In genomic region chr11:65928667-65929066, GRCh38 we compare ENCODE assay signal across 12 cellular contexts. TPM values are rescaled to one million over a fixed set of nuclear protein-coding genes. Genes with fewer than 3 reads are reported as not detected.
DNase-seq lines count a peak whose midpoint lies in the region; ATAC-seq, FAIRE-seq and TF ChIP-seq lines count a peak whose summit lies in the region.
"Had no signal": no experiment of that assay in that cellular context is flagged by ENCODE, and none has a peak within 500 bp of the region (broad histone marks: within the 10 kb centered on the region; RNA-seq: fewer than 3 reads in every experiment).

No MANE protein-coding gene starts in this region.

- H3K79me2 ChIP-seq in OCI-LY3 (ENCODE audit: low read length) = no peaks in the 10 kb centered on the region
- no peaks in the 10 kb centered on the region for H3K79me2 ChIP-seq in GM12878 (ENCODE audit: control insufficient read depth, insufficient read depth, low read length)

- TF ChIP-seq CTCF in OCI-LY3 (IDR thresholded peaks at IDR 0.05; ENCODE audit: low read depth, low read length) = no peak
- no peak for TF ChIP-seq CTCF in GM12878 (IDR thresholded peaks at IDR 0.05 in 2 of 3, conservative IDR thresholded peaks at IDR 0.05 in 1 of 3; ENCODE audit: control insufficient read depth in 2 of 3, extremely low read depth in 1 of 3, insufficient read depth in 1 of 3, low read depth in 3 of 3, low read length in 3 of 3)
- TF ChIP-seq CTCF in esophagus squamous epithelium (IDR thresholded peaks at IDR 0.05) = no peak

- no peak for TF ChIP-seq RAD21 in GM12878 (IDR thresholded peaks at IDR 0.05; ENCODE audit: insufficient read depth, low read depth, low read length)

- CTCF ChIA-PET in activated naive CD4-positive, alpha-beta T cell treated with anti-CD3 and anti-CD28 coated beads for 36 hours (lab: Charles Lee) = interaction anchor here (0.8 to 1.2 kb wide), 3 partner anchors 9 to 44 kb away, joined by 3 to 6 read pairs (median 3); no protein-coding TSS in a partner anchor
- CTCF ChIA-PET in GM12878 (lab: Yijun Ruan, JAX) = interaction anchor here (1.0 to 2.0 kb wide), 4 partner anchors 35 to 58 kb away, joined by 4 to 7 read pairs (median 6); partner anchors contain the start of gene CCDC85B

- DNase-seq in activated naive CD4-positive, alpha-beta T cell treated with anti-CD3 and anti-CD28 coated beads for 36 hours = peak; percentile 36
- DNase-seq in activated naive CD4-positive, alpha-beta T cell treated with Interleukin-2 at 50 U/mL for 16 hours = no peak
- DNase-seq in GM12878 (ENCODE audit: low read depth, low spot score) (no peak), esophagus squamous epithelium (lab: John Stamatoyannopoulos, UW) (no peak), cerebellar cortex (ENCODE audit: low spot score) (no peak)
- DNase-seq in stimulated activated effector memory CD8-positive, alpha-beta T cell treated with anti-CD3 and anti-CD28 coated beads, Interleukin-12 subunit alpha, Interleukin-12 subunit beta, amount 100 ng/mL, for 72 hours (ENCODE audit: low spot score in 2 of 2) = no peak
- DNase-seq: foreskin melanocyte had no signal

- no peak for TF ChIP-seq POLR2A in GM12878 (IDR thresholded peaks at IDR 0.05; ENCODE audit: low read depth, low read length)
- no peak for TF ChIP-seq POLR2A in esophagus squamous epithelium (IDR thresholded peaks at IDR 0.05)

- H3K36me3 ChIP-seq in OCI-LY3 (replicated peaks; ENCODE audit: low read depth, low read length) = no peaks in the 10 kb centered on the region
- no peaks in the 10 kb centered on the region for H3K36me3 ChIP-seq in GM12878 (ENCODE audit: control insufficient read depth in 2 of 2, insufficient read depth in 2 of 2, low read length in 1 of 2)
- peaks cover 0 to 13% (median 0%) of the 10 kb centered on the region in 3 donors for H3K36me3 ChIP-seq in esophagus squamous epithelium

- no peaks in the 10 kb centered on the region for H3K9me3 Mint-ChIP-seq in activated naive CD4-positive, alpha-beta T cell treated with anti-CD3 and anti-CD28 coated beads for 36 hours
- H3K9me3 Mint-ChIP-seq in stimulated activated effector memory CD8-positive, alpha-beta T cell treated with anti-CD3 and anti-CD28 coated beads, Interleukin-12 subunit alpha, Interleukin-12 subunit beta, amount 100 ng/mL, for 72 hours = no peaks in the 10 kb centered on the region

- TSS peak; percentile 68 for BruUV-seq in GM12878 (replicated peaks; lab: Mats Ljungman, UMichigan)

- peak overlapping the region; percentile 68 for H3K4me3 Mint-ChIP-seq in activated naive CD4-positive, alpha-beta T cell treated with anti-CD3 and anti-CD28 coated beads for 36 hours
- peak overlapping the region; percentile 73 for H3K4me3 Mint-ChIP-seq in stimulated activated effector memory CD8-positive, alpha-beta T cell treated with anti-CD3 and anti-CD28 coated beads, Interleukin-12 subunit alpha, Interleukin-12 subunit beta, amount 100 ng/mL, for 72 hours

- H3K27ac ChIP-seq in OCI-LY3 (ENCODE audit: low read length) (peak overlapping the region; percentile 73), GM12878 (ENCODE audit: control insufficient read depth, insufficient read depth) (peak overlapping the region; percentile 99), esophagus squamous epithelium (no peak overlapping the region)

- H3K36me3 Mint-ChIP-seq in activated naive CD4-positive, alpha-beta T cell treated with anti-CD3 and anti-CD28 coated beads for 36 hours (ENCODE audit: low read depth) = no peaks in the 10 kb centered on the region
- peaks cover 24% of the 10 kb centered on the region for H3K36me3 Mint-ChIP-seq in stimulated activated effector memory CD8-positive, alpha-beta T cell treated with anti-CD3 and anti-CD28 coated beads, Interleukin-12 subunit alpha, Interleukin-12 subunit beta, amount 100 ng/mL, for 72 hours

- no peaks in the 10 kb centered on the region for H3K27me3 Mint-ChIP-seq in activated naive CD4-positive, alpha-beta T cell treated with anti-CD3 and anti-CD28 coated beads for 36 hours (ENCODE audit: low read depth)

- H3K27me3 ChIP-seq in OCI-LY3 (ENCODE audit: low read depth, low read length) (no peaks in the 10 kb centered on the region), GM12878 (replicated peaks in 1 of 2; ENCODE audit: control insufficient read depth in 2 of 2, insufficient read depth in 2 of 2, low read length in 1 of 2) (no peaks in the 10 kb centered on the region), esophagus squamous epithelium (peaks cover 0 to 11% (median 0%) of the 10 kb centered on the region in 4 donors)

- peak overlapping the region; percentile 97 for H3K27ac Mint-ChIP-seq in activated naive CD4-positive, alpha-beta T cell treated with anti-CD3 and anti-CD28 coated beads for 36 hours
- H3K27ac Mint-ChIP-seq in stimulated activated effector memory CD8-positive, alpha-beta T cell treated with anti-CD3 and anti-CD28 coated beads, Interleukin-12 subunit alpha, Interleukin-12 subunit beta, amount 100 ng/mL, for 72 hours = peak overlapping the region; percentile 89

- in situ Hi-C loops in GM12878 (cut with MboI) = no loop called here

- H4K20me1 ChIP-seq in OCI-LY3 (ENCODE audit: insufficient read depth, low read length) (no peaks in the 10 kb centered on the region), GM12878 (ENCODE audit: control insufficient read depth, insufficient read depth) (no peaks in the 10 kb centered on the region)

- H3K9ac ChIP-seq in OCI-LY3 (ENCODE audit: low read length) (peak overlapping the region; percentile 68; the same call in 1 of the 2 replicates), GM12878 (ENCODE audit: control insufficient read depth, insufficient read depth, low read length) (peak overlapping the region; percentile 83)

- intact Hi-C loops in activated naive CD4-positive, alpha-beta T cell treated with anti-CD3 and anti-CD28 coated beads for 36 hours (cut with micrococcal nuclease) = loop anchor here (1.0 kb wide), 3 partner anchors 28 to 38 kb away; partner anchors contain the start of genes CCDC85B and SART1
- intact Hi-C loops in GM12878 (cut with micrococcal nuclease; ENCODE audit: unreplicated experiment) (loop anchor here (5.0 kb wide), 1 partner anchor 36 kb away; the partner anchor contains the start of gene CCDC85B), esophagus squamous epithelium (cut with DNase I) (no loop called here)

- peaks cover 28% of the 10 kb centered on the region for H3K4me1 Mint-ChIP-seq in activated naive CD4-positive, alpha-beta T cell treated with anti-CD3 and anti-CD28 coated beads for 36 hours (ENCODE audit: low read depth)
- peaks cover 39% of the 10 kb centered on the region for H3K4me1 Mint-ChIP-seq in stimulated activated effector memory CD8-positive, alpha-beta T cell treated with anti-CD3 and anti-CD28 coated beads, Interleukin-12 subunit alpha, Interleukin-12 subunit beta, amount 100 ng/mL, for 72 hours

- 44% methylated on average over 6 of the region's 6 CpGs for whole genome bisulfite sequencing in GM12878 (ENCODE audit: insufficient coverage, insufficient replicate concordance, low lambda C conversion rate, missing lambda C conversion rate)
- WGBS in esophagus squamous epithelium, 2 donors = 54 to 62% methylated on average over 6 of the region's 6 CpGs

- SMC1A ChIA-PET in GM12878 (lab: Charles Lee; ENCODE audit: uncharacterized antibody, unreplicated experiment) = interaction anchor here (0.7 to 2.3 kb wide), 4 partner anchors 14 to 39 kb away, joined by 3 to 19 read pairs (median 6); partner anchors contain the start of gene CCDC85B

- no peak overlapping the region for H2AFZ ChIP-seq in OCI-LY3 (ENCODE audit: low read depth, low read length)
- peak overlapping the region; percentile 6 for H2AFZ ChIP-seq in GM12878 (ENCODE audit: control insufficient read depth, low read depth, low read length)

- peak overlapping the region; percentile 71 for H3K4me3 ChIP-seq in OCI-LY3 (ENCODE audit: low read length)
- peak overlapping the region; percentile 65; the same call in 1 of the 2 replicates for H3K4me3 ChIP-seq in GM12878
- no peak overlapping the region for H3K4me3 ChIP-seq in esophagus squamous epithelium

- H3K4me1 ChIP-seq in OCI-LY3 (ENCODE audit: low read length) (peaks cover 32% of the 10 kb centered on the region), GM12878 (ENCODE audit: control insufficient read depth, insufficient read depth, low read length) (peaks cover 20% of the 10 kb centered on the region), esophagus squamous epithelium (no peaks in the 10 kb centered on the region)

- peak; percentile 38 for FAIRE-seq in GM12878 (lab: Jason Lieb, UNC)
- FAIRE-seq: astrocyte had no signal

- H3K9me3 ChIP-seq in OCI-LY3 (ENCODE audit: insufficient read depth, low read length) (no peaks in the 10 kb centered on the region), GM12878 (replicated peaks; ENCODE audit: control insufficient read depth, insufficient read depth, low read length) (no peaks in the 10 kb centered on the region), esophagus squamous epithelium (no peaks in the 10 kb centered on the region)

- H3K4me2 ChIP-seq in OCI-LY3 (ENCODE audit: low read length) = peak overlapping the region; percentile 84
- peak overlapping the region; percentile 92 for H3K4me2 ChIP-seq in GM12878 (ENCODE audit: control insufficient read depth, insufficient read depth)

- ATAC-seq in GM12878 (peak; percentile 36), GM18517 (IDR thresholded peaks at IDR 0.05; ENCODE audit: unreplicated experiment) (no peak)
- ATAC-seq in stimulated activated effector memory CD8-positive, alpha-beta T cell treated with anti-CD3 and anti-CD28 coated beads, Interleukin-12 subunit alpha, Interleukin-12 subunit beta, amount 100 ng/mL, for 72 hours = no peak

- RAD21 ChIA-PET in GM12878 (lab: Charles Lee; ENCODE audit: unreplicated experiment) = interaction anchor here (0.5 to 1.6 kb wide), 7 partner anchors 27 to 207 kb away, joined by 3 to 9 read pairs (median 3); partner anchors contain the start of genes BANF1, CCDC85B and EIF1AD

- POLR2A ChIA-PET in GM12878 (lab: Charles Lee) = interaction anchor here (1.0 to 3.1 kb wide), 10 partner anchors 8 to 41 kb away, joined by 3 to 29 read pairs (median 5); partner anchors contain the start of genes CCDC85B and FOSL1

- no peak for TF ChIP-seq EP300 in GM12878 (IDR thresholded peaks at IDR 0.05; ENCODE audit: borderline replicate concordance in 1 of 2, control insufficient read depth in 1 of 2, low read depth in 2 of 2, low read length in 2 of 2)

RNA-seq across cellular contexts. Expression of gene DRAP1, which starts 9.4 kb away (rescaled TPM):
- 100 to 1,000 TPM; 117 to 134 TPM for total RNA-seq in activated naive CD4-positive, alpha-beta T cell treated with anti-CD3 and anti-CD28 coated beads for 36 hours
- total RNA-seq in GM12878 (2013; cell fraction: nucleolus; rRNA removed) = 9.5 and 14.0 TPM in 2 replicates
- total RNA-seq in GM12878 (2014; rRNA removed) (110 and 126 TPM in 2 replicates), GM12878 (2014; rRNA removed; fragmentation: Illumina TruSeq; extraction: Trizol) (116 and 118 TPM in 2 replicates), GM12878 (2021) (122 and 124 TPM in 2 replicates), esophagus squamous epithelium (100 to 1,000 TPM in 1 of 4 donors, 10 to 100 TPM in 3; 69.6 to 138 (median 76.8) TPM)
- polyA plus RNA-seq in GM12878 (2011; ENCODE audit: low read depth) = 47.0 TPM
- polyA plus RNA-seq in GM12878 (2011; rRNA removed) (64.9 and 74.2 TPM in 2 replicates), GM12878 (2014; fragmentation: Illumina TruSeq; extraction: Trizol) (18.2 and 98.6 TPM in 2 replicates), GM12878 (2014; fragmentation: Nextera tagmentation; extraction: Ambion mirVana) (10 to 100 TPM in 1 of 2 experiments, 1 to 10 TPM in 1; 9.4 to 35.8 TPM), GM12878 (2014; rRNA removed) (154 and 162 TPM in 2 replicates), GM12878 (2016; fragmentation: Nextera tagmentation; extraction: Ambion mirVana) (100 to 1,000 TPM; 162 to 163 TPM)
- polyA plus RNA-seq in GM12878 (2011; cell fraction: cytosol; rRNA removed) = 72.8 and 109 TPM in 2 replicates
- polyA plus RNA-seq in GM12878 (2011; cell fraction: nucleus; rRNA removed) = 72.3 and 85.4 TPM in 2 replicates
- polyA plus RNA-seq in GM12878 (2012) = 96.6 and 132 TPM in 2 replicates
- 7.9 and 18.1 TPM in 2 replicates for polyA minus RNA-seq in GM12878 (2011; rRNA and poly(A)+ RNA removed)
- 18.2 and 19.9 TPM in 2 replicates for polyA minus RNA-seq in GM12878 (2011; cell fraction: cytosol; rRNA and poly(A)+ RNA removed)
- polyA minus RNA-seq in GM12878 (2011; cell fraction: nucleus; rRNA and poly(A)+ RNA removed) = 6.8 and 9.0 TPM in 2 replicates

RNA-seq across cellular contexts. Expression of gene C11orf68, which starts 9.8 kb away (rescaled TPM):
- 10 to 100 TPM; 20.0 to 21.9 TPM for total RNA-seq in activated naive CD4-positive, alpha-beta T cell treated with anti-CD3 and anti-CD28 coated beads for 36 hours
- 13.7 and 16.7 TPM in 2 replicates for total RNA-seq in GM12878 (2013; cell fraction: nucleolus; rRNA removed)
- total RNA-seq in GM12878 (2014; rRNA removed) (7.3 and 7.8 TPM in 2 replicates), GM12878 (2014; rRNA removed; fragmentation: Illumina TruSeq; extraction: Trizol) (8.6 and 8.8 TPM in 2 replicates), GM12878 (2021) (25.4 and 27.7 TPM in 2 replicates), esophagus squamous epithelium (10 to 100 TPM in 2 of 4 donors, 1 to 10 TPM in 2; 5.8 to 15.6 (median 10.6) TPM)
- polyA plus RNA-seq in GM12878 (2011; ENCODE audit: low read depth) = 8.6 TPM
- polyA plus RNA-seq in GM12878 (2011; rRNA removed) (7.1 and 17.2 TPM in 2 replicates), GM12878 (2014; fragmentation: Illumina TruSeq; extraction: Trizol) (10.9 and 17.2 TPM in 2 replicates), GM12878 (2014; fragmentation: Nextera tagmentation; extraction: Ambion mirVana) (1 to 10 TPM; 3.0 to 7.0 TPM), GM12878 (2014; rRNA removed) (24.1 and 24.5 TPM in 2 replicates), GM12878 (2016; fragmentation: Nextera tagmentation; extraction: Ambion mirVana) (10 to 100 TPM; 16.2 to 24.4 TPM)
- 39.2 and 40.1 TPM in 2 replicates for polyA plus RNA-seq in GM12878 (2011; cell fraction: cytosol; rRNA removed)
- polyA plus RNA-seq in GM12878 (2011; cell fraction: nucleus; rRNA removed) = 37.0 and 43.2 TPM in 2 replicates
- polyA plus RNA-seq in GM12878 (2012) = 24.7 and 28.5 TPM in 2 replicates
- polyA minus RNA-seq in GM12878 (2011; rRNA and poly(A)+ RNA removed) = 12.4 and 29.6 TPM in 2 replicates
- 15.5 and 16.8 TPM in 2 replicates for polyA minus RNA-seq in GM12878 (2011; cell fraction: cytosol; rRNA and poly(A)+ RNA removed)
- polyA minus RNA-seq in GM12878 (2011; cell fraction: nucleus; rRNA and poly(A)+ RNA removed) = 18.4 and 24.0 TPM in 2 replicates

RNA-seq across cellular contexts. Expression of gene TSGA10IP, which starts 16.6 kb away (rescaled TPM):
- total RNA-seq in activated naive CD4-positive, alpha-beta T cell treated with anti-CD3 and anti-CD28 coated beads for 36 hours = not detected
- total RNA-seq in GM12878 (2013; cell fraction: nucleolus; rRNA removed) = not detected in 2 replicates
- total RNA-seq in GM12878 (2014; rRNA removed) (not detected in 2 replicates), GM12878 (2014; rRNA removed; fragmentation: Illumina TruSeq; extraction: Trizol) (not detected in 2 replicates), GM12878 (2021) (not detected in 2 replicates), esophagus squamous epithelium (not detected)
- polyA plus RNA-seq in GM12878 (2011; ENCODE audit: low read depth) = not detected
- polyA plus RNA-seq in GM12878 (2011; rRNA removed) (not detected in 2 replicates), GM12878 (2014; fragmentation: Illumina TruSeq; extraction: Trizol) (not detected in 2 replicates), GM12878 (2014; fragmentation: Nextera tagmentation; extraction: Ambion mirVana) (not detected), GM12878 (2014; rRNA removed) (not detected in 2 replicates), GM12878 (2016; fragmentation: Nextera tagmentation; extraction: Ambion mirVana) (not detected)
- polyA plus RNA-seq in GM12878 (2011; cell fraction: cytosol; rRNA removed) = not detected in 2 replicates
- not detected in 2 replicates for polyA plus RNA-seq in GM12878 (2011; cell fraction: nucleus; rRNA removed)
- polyA plus RNA-seq in GM12878 (2012) = not detected in 2 replicates
- not detected in 2 replicates for polyA minus RNA-seq in GM12878 (2011; rRNA and poly(A)+ RNA removed)
- polyA minus RNA-seq in GM12878 (2011; cell fraction: cytosol; rRNA and poly(A)+ RNA removed) = not detected in 2 replicates
- polyA minus RNA-seq in GM12878 (2011; cell fraction: nucleus; rRNA and poly(A)+ RNA removed) = not detected in 2 replicates
- total RNA-seq: astrocyte, Daoy, H4 had no signal

RNA-seq across cellular contexts. Expression of gene FOSL1, which starts 28.5 kb away (rescaled TPM):
- 1 to 10 TPM; 8.2 TPM for total RNA-seq in activated naive CD4-positive, alpha-beta T cell treated with anti-CD3 and anti-CD28 coated beads for 36 hours
- total RNA-seq in GM12878 (2013; cell fraction: nucleolus; rRNA removed) = 6.6 and 7.2 TPM in 2 replicates
- 2.1 TPM in 2 replicates for total RNA-seq in GM12878 (2014; rRNA removed)
- 0.92 and 1.3 TPM in 2 replicates for total RNA-seq in GM12878 (2014; rRNA removed; fragmentation: Illumina TruSeq; extraction: Trizol)
- total RNA-seq in GM12878 (2021) = 3.8 and 4.3 TPM in 2 replicates
- polyA plus RNA-seq in GM12878 (2011; ENCODE audit: low read depth) = 0.92 TPM
- polyA plus RNA-seq in GM12878 (2011; rRNA removed) = 0.76 and 1.3 TPM in 2 replicates
- 1.7 and 1.9 TPM in 2 replicates for polyA plus RNA-seq in GM12878 (2011; cell fraction: cytosol; rRNA removed)
- 2.2 and 5.0 TPM in 2 replicates for polyA plus RNA-seq in GM12878 (2011; cell fraction: nucleus; rRNA removed)
- 1.9 TPM in 2 replicates for polyA plus RNA-seq in GM12878 (2012)
- 2.4 and 2.8 TPM in 2 replicates for polyA plus RNA-seq in GM12878 (2014; fragmentation: Illumina TruSeq; extraction: Trizol)
- polyA plus RNA-seq in GM12878 (2014; fragmentation: Nextera tagmentation; extraction: Ambion mirVana) = under 1 TPM; 0.82 to 0.90 TPM
- polyA plus RNA-seq in GM12878 (2014; rRNA removed) = 2.0 and 2.4 TPM in 2 replicates
- 1 to 10 TPM; 5.0 to 5.4 TPM for polyA plus RNA-seq in GM12878 (2016; fragmentation: Nextera tagmentation; extraction: Ambion mirVana)
- 0.82 and 1.9 TPM in 2 replicates for polyA minus RNA-seq in GM12878 (2011; rRNA and poly(A)+ RNA removed)
- 1.4 and 1.9 TPM in 2 replicates for polyA minus RNA-seq in GM12878 (2011; cell fraction: cytosol; rRNA and poly(A)+ RNA removed)
- polyA minus RNA-seq in GM12878 (2011; cell fraction: nucleus; rRNA and poly(A)+ RNA removed) = 1.8 and 3.2 TPM in 2 replicates
- total RNA-seq in esophagus squamous epithelium = 10 to 100 TPM; 11.9 to 72.7 (median 35.6) TPM

RNA-seq across cellular contexts. Expression of gene SART1, which starts 32.9 kb away (rescaled TPM):
- 10 to 100 TPM; 50.1 to 59.9 TPM for total RNA-seq in activated naive CD4-positive, alpha-beta T cell treated with anti-CD3 and anti-CD28 coated beads for 36 hours
- 20.4 and 21.3 TPM in 2 replicates for total RNA-seq in GM12878 (2013; cell fraction: nucleolus; rRNA removed)
- 47.3 and 60.2 TPM in 2 replicates for total RNA-seq in GM12878 (2014; rRNA removed)
- 22.3 and 29.8 TPM in 2 replicates for total RNA-seq in GM12878 (2014; rRNA removed; fragmentation: Illumina TruSeq; extraction: Trizol)
- 54.1 and 56.1 TPM in 2 replicates for total RNA-seq in GM12878 (2021)
- 17.1 TPM for polyA plus RNA-seq in GM12878 (2011; ENCODE audit: low read depth)
- polyA plus RNA-seq in GM12878 (2011; rRNA removed) = 4.1 and 17.5 TPM in 2 replicates
- polyA plus RNA-seq in GM12878 (2011; cell fraction: cytosol; rRNA removed) = 17.4 and 19.6 TPM in 2 replicates
- 44.5 and 73.8 TPM in 2 replicates for polyA plus RNA-seq in GM12878 (2011; cell fraction: nucleus; rRNA removed)
- polyA plus RNA-seq in GM12878 (2012) = 41.7 and 65.1 TPM in 2 replicates
- polyA plus RNA-seq in GM12878 (2014; fragmentation: Illumina TruSeq; extraction: Trizol) = 4.9 and 23.1 TPM in 2 replicates
- polyA plus RNA-seq in GM12878 (2014; fragmentation: Nextera tagmentation; extraction: Ambion mirVana) = 10 to 100 TPM in 1 of 2 experiments, 1 to 10 TPM in 1; 6.2 to 14.8 TPM
- 45.0 and 73.4 TPM in 2 replicates for polyA plus RNA-seq in GM12878 (2014; rRNA removed)
- 10 to 100 TPM; 50.4 to 60.5 TPM for polyA plus RNA-seq in GM12878 (2016; fragmentation: Nextera tagmentation; extraction: Ambion mirVana)
- 7.2 and 11.3 TPM in 2 replicates for polyA minus RNA-seq in GM12878 (2011; rRNA and poly(A)+ RNA removed)
- 8.7 and 19.4 TPM in 2 replicates for polyA minus RNA-seq in GM12878 (2011; cell fraction: cytosol; rRNA and poly(A)+ RNA removed)
- 9.8 and 15.8 TPM in 2 replicates for polyA minus RNA-seq in GM12878 (2011; cell fraction: nucleus; rRNA and poly(A)+ RNA removed)
- 10 to 100 TPM; 27.6 to 35.0 (median 33.1) TPM for total RNA-seq in esophagus squamous epithelium

Comparison
In these comparisons a context has a peak if more than half of its experiments do, and no peak if none do; other contexts are left out.
1. H3K27ac ChIP-seq: peak in OCI-LY3 (single experiment) and GM12878 (single experiment); none in esophagus squamous epithelium (0 of 4).
2. H3K4me3 ChIP-seq: peak in OCI-LY3 (single experiment) and GM12878 (single experiment); none in esophagus squamous epithelium (0 of 4).